ENCODE assay signal across 1 cellular context in genomic region chr3:15520804-15521572, GRCh38.
TF ChIP-seq lines count a peak whose summit lies in the region.

No MANE protein-coding gene starts in this region.

TF ChIP-seq in GM23338, 12 proteins besides CTCF, POLR2A, EP300 and RAD21 (continued from another document):
- TF ChIP-seq REST (IDR thresholded peaks at IDR 0.05; ENCODE audit: unreplicated experiment) = no peak
- no peak for TF ChIP-seq ZNF114 (CRISPR knock-in tag; IDR thresholded peaks at IDR 0.05)
- TF ChIP-seq NANOG (IDR thresholded peaks at IDR 0.05; ENCODE audit: borderline replicate concordance) = no peak
- TF ChIP-seq ETS1 (IDR thresholded peaks at IDR 0.05) = no peak
- no peak for TF ChIP-seq ZNF462 (CRISPR knock-in tag; IDR thresholded peaks at IDR 0.05)
- TF ChIP-seq EZH2 (IDR thresholded peaks at IDR 0.05; ENCODE audit: low read depth, unreplicated experiment) = no peak
- no peak for TF ChIP-seq EZH2phosphoT487 (IDR thresholded peaks at IDR 0.05; ENCODE audit: unreplicated experiment)
- no peak for TF ChIP-seq STAT1 (IDR thresholded peaks at IDR 0.05; ENCODE audit: unreplicated experiment)
- no peak for TF ChIP-seq POLR2AphosphoS5 (IDR thresholded peaks at IDR 0.05; ENCODE audit: low read depth)
- no peak for TF ChIP-seq JUNB (IDR thresholded peaks at IDR 0.05; ENCODE audit: unreplicated experiment)
